In genomic region chr7:87600130-87601124, GRCh38 we compare ENCODE assay signal across 1 cellular context.
A peak's percentile ranks its signal among the peaks of the same experiment; 100 is the strongest.
TF ChIP-seq lines count a peak whose summit lies in the region.

Gene ABCB1 (minus strand): TSS chr7:87600884. CDS start chr7:87600184, 700 bp downstream.

TF ChIP-seq in WTC11, 78 proteins besides CTCF, POLR2A, EP300 and RAD21 (continued from another document):
- TF ChIP-seq ARID4B (CRISPR knock-in tag; IDR thresholded peaks at IDR 0.05; ENCODE audit: borderline replicate concordance), result 0 out of 2 replicates have a peak, but pooled peaks have one; percentile 19
- TF ChIP-seq IRF2 (CRISPR knock-in tag; IDR thresholded peaks at IDR 0.05; ENCODE audit: borderline replicate concordance, low read depth), result no peak
- peak; percentile 21; the same call in 1 of the 2 replicates for TF ChIP-seq GABPB1 (CRISPR knock-in tag; IDR thresholded peaks at IDR 0.05)
- 0 out of 2 replicates have a peak, but pooled peaks have one; percentile 36 for TF ChIP-seq ESRRA (CRISPR knock-in tag; IDR thresholded peaks at IDR 0.05; ENCODE audit: borderline replicate concordance)
- TF ChIP-seq E2F4 (CRISPR knock-in tag; IDR thresholded peaks at IDR 0.05; ENCODE audit: borderline replicate concordance, low read depth), result no peak
- TF ChIP-seq TEAD4 (CRISPR knock-in tag; IDR thresholded peaks at IDR 0.05), result no peak
- TF ChIP-seq PREB (CRISPR knock-in tag; IDR thresholded peaks at IDR 0.05; ENCODE audit: borderline replicate concordance), result no peak
- no peak for TF ChIP-seq STAT6 (CRISPR knock-in tag; conservative IDR thresholded peaks at IDR 0.05; ENCODE audit: low read depth)
- TF ChIP-seq FOXP1 (CRISPR knock-in tag; IDR thresholded peaks at IDR 0.05; ENCODE audit: borderline replicate concordance), result 0 out of 2 replicates have a peak, but pooled peaks have one; percentile 53
- TF ChIP-seq FOXP4 (CRISPR knock-in tag; IDR thresholded peaks at IDR 0.05), result 0 out of 2 replicates have a peak, but pooled peaks have one; percentile 18
- no peak for TF ChIP-seq FOXK1 (CRISPR knock-in tag; IDR thresholded peaks at IDR 0.05)
- no peak for TF ChIP-seq ZNF423 (CRISPR knock-in tag; IDR thresholded peaks at IDR 0.05)
- 0 out of 2 replicates have a peak, but pooled peaks have one; percentile 30 for TF ChIP-seq NR3C1 (CRISPR knock-in tag; conservative IDR thresholded peaks at IDR 0.05; ENCODE audit: low read depth)
